Comparison of ENCODE assay signal across 8 cellular contexts in the genomic region with DNA sequence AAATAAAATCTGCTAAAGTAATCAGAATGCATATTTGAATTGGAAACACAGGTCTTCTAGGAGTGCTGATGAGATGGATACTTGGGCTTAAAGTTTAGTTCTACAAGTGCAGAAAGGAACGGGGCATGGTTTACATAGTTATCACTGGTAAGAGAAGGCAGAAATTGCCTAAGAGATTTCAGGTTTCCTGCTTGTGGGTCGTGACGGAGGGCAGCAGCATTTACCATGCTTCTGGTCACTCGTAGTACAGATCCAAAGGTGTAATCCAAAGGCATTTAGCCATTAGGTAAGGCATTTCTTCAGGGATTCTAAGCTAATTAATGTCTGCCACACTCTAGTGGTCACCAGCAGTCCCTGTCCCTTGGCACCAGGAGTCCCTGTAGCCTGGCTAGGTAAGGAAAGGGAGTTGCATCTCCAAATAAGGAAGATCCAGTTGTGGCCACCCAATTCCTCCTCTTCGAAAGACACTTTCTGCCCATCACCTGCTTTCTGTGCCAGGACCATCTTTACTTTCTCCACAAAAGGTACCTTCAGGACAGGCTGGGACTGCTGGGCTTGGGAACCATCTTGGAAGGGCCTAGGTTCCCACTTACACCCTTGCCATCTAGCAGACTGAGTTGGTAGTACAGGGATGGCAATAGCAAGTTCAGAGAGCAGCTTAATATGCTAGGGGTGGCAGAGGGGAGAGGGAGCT. TPM values are rescaled to one million over a fixed set of nuclear protein-coding genes. Genes with fewer than 3 reads are reported as not detected.
DNase-seq lines count a peak whose midpoint lies in the region; ATAC-seq, FAIRE-seq and TF ChIP-seq lines count a peak whose summit lies in the region.

No MANE protein-coding gene starts in this region.

- in situ Hi-C loops in Panc1 (cut with HindIII; ENCODE audit: low pct_unique_long_range_greater_than_20kb, low sequenced_read_pairs): no loop called here

- H3K4me1 ChIP-seq in Panc1 (ENCODE audit: control insufficient read depth, insufficient read depth, low read length): peaks cover 26% of the 10 kb centered on the region
- H3K4me1 ChIP-seq in sigmoid colon: peaks cover 0 to 23% (median 19%) of the 10 kb centered on the region in 4 donors

- H3K4me3 ChIP-seq in Panc1 (ENCODE audit: low read depth in 2 of 2, low read length in 2 of 2) (peak overlapping the region; percentile 83 to 86), epithelial cell of proximal tubule (ENCODE audit: low read depth, low read length) (peak overlapping the region; percentile 84), sigmoid colon (peak overlapping the region in 3 of 4 donors; percentile 87 to 99 (median 99))

- no peak for TF ChIP-seq EP300 in sigmoid colon (IDR thresholded peaks at IDR 0.05)

- H3K9me3 ChIP-seq in Panc1 (ENCODE audit: control insufficient read depth, insufficient read depth, low read depth, low read length): no peaks in the 10 kb centered on the region
- no peaks in the 10 kb centered on the region for H3K9me3 ChIP-seq in sigmoid colon

- POLR2A ChIA-PET in Panc1 (lab: Charles Lee): no interaction called here

- intact Hi-C loops in Panc1 (cut with micrococcal nuclease; ENCODE audit: unreplicated experiment): loop anchor here (10.0 kb wide), 1 partner anchor 232 kb away; no protein-coding TSS in a partner anchor
- intact Hi-C loops in sigmoid colon (cut with DNase I): loop anchor here (5.0 kb wide), 1 partner anchor 225 kb away; a partner anchor contains a TSS
- intact Hi-C loops in sciatic nerve (cut with DNase I): no loop called here

- TF ChIP-seq CTCF in Panc1 (IDR thresholded peaks at IDR 0.05) (no peak), epithelial cell of proximal tubule (conservative IDR thresholded peaks at IDR 0.05; ENCODE audit: low read depth, low read length) (no peak), sigmoid colon (IDR thresholded peaks at IDR 0.05) (no peak)

- ATAC-seq in Panc1: no peak
- ATAC-seq in sciatic nerve: no peak

- DNase-seq in GM12891 (ENCODE audit: insufficient read length, low spot score) (no peak), Panc1 (ENCODE audit: low read depth, low spot score) (no peak), epithelial cell of proximal tubule (ENCODE audit: low read depth) (no peak), sigmoid colon (peak; percentile 39), nucleus accumbens (lab: John Stamatoyannopoulos, UW) (no peak), sciatic nerve (ENCODE audit: low spot score) (no peak), H54 (ENCODE audit: insufficient read length, low spot score) (no peak), occipital lobe (lab: John Stamatoyannopoulos, UW) (no peak)

- peak overlapping the region; percentile 86 for H3K27ac ChIP-seq in Panc1 (ENCODE audit: low read length)
- H3K27ac ChIP-seq in sigmoid colon: peak overlapping the region; percentile 94 to 99 (median 96)

- H3K27me3 ChIP-seq in Panc1 (ENCODE audit: control insufficient read depth, insufficient read depth, low read length) (no peaks in the 10 kb centered on the region), sigmoid colon (no peaks in the 10 kb centered on the region)

- BruUV-seq in Panc1 (replicated peaks; lab: Mats Ljungman, UMichigan): no TSS peak

- TF ChIP-seq POLR2A in GM12891 (IDR thresholded peaks at IDR 0.05; ENCODE audit: low read depth, low read length) (no peak), sigmoid colon (IDR thresholded peaks at IDR 0.05) (no peak), H54 (IDR thresholded peaks at IDR 0.05; ENCODE audit: low read depth, low read length) (no peak)

- H3K36me3 ChIP-seq in Panc1 (ENCODE audit: control insufficient read depth, insufficient read depth, low read length): no peaks in the 10 kb centered on the region
- no peaks in the 10 kb centered on the region for H3K36me3 ChIP-seq in sigmoid colon

- CTCF ChIA-PET in Panc1 (lab: Charles Lee): interaction anchor here (0.8 kb wide), 1 partner anchor 165 kb away, joined by 3 read pairs; no protein-coding TSS in a partner anchor

- peak; percentile 76 for FAIRE-seq in GM12891 (lab: Jason Lieb, UNC)
- no peak for FAIRE-seq in H54 (lab: Jason Lieb, UNC)

- 77 to 80% methylated on average over 5 of the region's 5 CpGs for WGBS in sigmoid colon, 2 donors

TF ChIP-seq in GM12891, 5 proteins besides CTCF, POLR2A, EP300 and RAD21:
- TF ChIP-seq POLR2AphosphoS5 (IDR thresholded peaks at IDR 0.05; ENCODE audit: low read depth, low read length) (no peak), POU2F2 (IDR thresholded peaks at IDR 0.05; ENCODE audit: low read depth, low read length) (no peak), TAF1 (IDR thresholded peaks at IDR 0.05; ENCODE audit: low read depth, low read length) (no peak), SPI1 (IDR thresholded peaks at IDR 0.05; ENCODE audit: low read depth, low read length) (no peak), PAX5 (IDR thresholded peaks at IDR 0.05; ENCODE audit: insufficient read depth, low read length, severe bottlenecking) (no peak)

RNA-seq across cellular contexts. Expression of a gene that starts 1.5 kb away (rescaled TPM):
- 26.9 TPM for polyA plus RNA-seq in GM12891 (2012; ENCODE audit: low read depth, missing spikeins)
- 15.1 TPM for total RNA-seq in Panc1 (2021; ENCODE audit: unreplicated experiment)
- 18.3 TPM for polyA plus RNA-seq in Panc1 (2012; ENCODE audit: insufficient read length)
- 23.8 and 36.1 TPM in 2 replicates for total RNA-seq in epithelial cell of proximal tubule
- total RNA-seq in sigmoid colon: 10 to 100 TPM in 1 of 4 donors, 1 to 10 TPM in 3; 5.4 to 20.7 (median 9.7) TPM
- 10 to 100 TPM; 37.0 to 42.6 (median 42.3) TPM for polyA plus RNA-seq in sigmoid colon
- 9.5 TPM for total RNA-seq in sciatic nerve
- total RNA-seq in occipital lobe: 6.7 TPM

RNA-seq across cellular contexts. Expression of a gene that starts 1.7 kb away (rescaled TPM):
- polyA plus RNA-seq in GM12891 (2012; ENCODE audit: low read depth, missing spikeins): 3.1 TPM
- 43.5 TPM for total RNA-seq in Panc1 (2021; ENCODE audit: unreplicated experiment)
- 36.6 TPM for polyA plus RNA-seq in Panc1 (2012; ENCODE audit: insufficient read length)
- 15.5 and 17.8 TPM in 2 replicates for total RNA-seq in epithelial cell of proximal tubule
- total RNA-seq in sigmoid colon: 10 to 100 TPM; 10.5 to 21.0 (median 16.4) TPM
- polyA plus RNA-seq in sigmoid colon: 10 to 100 TPM in 1 of 3 donors, 1 to 10 TPM in 2; 3.6 to 16.8 (median 5.1) TPM
- total RNA-seq in sciatic nerve: 30.4 TPM
- total RNA-seq in occipital lobe: 11.5 TPM

RNA-seq across cellular contexts. Expression of a gene that starts 51.4 kb away (rescaled TPM):
- polyA plus RNA-seq in GM12891 (2012; ENCODE audit: low read depth, missing spikeins): not detected
- total RNA-seq in Panc1 (2021; ENCODE audit: unreplicated experiment) (not detected), epithelial cell of proximal tubule (0.12 and 0.14 TPM in 2 replicates), sigmoid colon (1 to 10 TPM; 3.5 to 10.0 (median 9.5) TPM), sciatic nerve (not detected), occipital lobe (4.1 TPM)
- not detected for polyA plus RNA-seq in Panc1 (2012; ENCODE audit: insufficient read length)
- polyA plus RNA-seq in sigmoid colon: 1 to 10 TPM in 1 of 3 donors, not detected in 2; 1.9 TPM

RNA-seq across cellular contexts. Expression of a gene that starts 54.5 kb away (rescaled TPM):
- 11.2 TPM for polyA plus RNA-seq in GM12891 (2012; ENCODE audit: low read depth, missing spikeins)
- total RNA-seq in Panc1 (2021; ENCODE audit: unreplicated experiment) (8.5 TPM), epithelial cell of proximal tubule (9.9 and 10.1 TPM in 2 replicates), sigmoid colon (10 to 100 TPM; 13.6 to 15.3 (median 14.7) TPM), sciatic nerve (10.5 TPM), occipital lobe (27.6 TPM)
- 3.4 TPM for polyA plus RNA-seq in Panc1 (2012; ENCODE audit: insufficient read length)
- polyA plus RNA-seq in sigmoid colon: 1 to 10 TPM; 1.8 to 7.2 (median 3.7) TPM

RNA-seq across cellular contexts. Expression of a gene that starts 54.8 kb away (rescaled TPM):
- 0.37 TPM for polyA plus RNA-seq in GM12891 (2012; ENCODE audit: low read depth, missing spikeins)
- total RNA-seq in Panc1 (2021; ENCODE audit: unreplicated experiment) (1.4 TPM), epithelial cell of proximal tubule (0.40 and 0.58 TPM in 2 replicates), sigmoid colon (under 1 TPM; 0.16 to 0.55 (median 0.31) TPM), sciatic nerve (0.36 TPM), occipital lobe (8.1 TPM)
- polyA plus RNA-seq in Panc1 (2012; ENCODE audit: insufficient read length): 1.0 TPM
- polyA plus RNA-seq in sigmoid colon: under 1 TPM in 2 of 3 donors, not detected in 1; 0.23 to 0.36 TPM
